In the genomic region with DNA sequence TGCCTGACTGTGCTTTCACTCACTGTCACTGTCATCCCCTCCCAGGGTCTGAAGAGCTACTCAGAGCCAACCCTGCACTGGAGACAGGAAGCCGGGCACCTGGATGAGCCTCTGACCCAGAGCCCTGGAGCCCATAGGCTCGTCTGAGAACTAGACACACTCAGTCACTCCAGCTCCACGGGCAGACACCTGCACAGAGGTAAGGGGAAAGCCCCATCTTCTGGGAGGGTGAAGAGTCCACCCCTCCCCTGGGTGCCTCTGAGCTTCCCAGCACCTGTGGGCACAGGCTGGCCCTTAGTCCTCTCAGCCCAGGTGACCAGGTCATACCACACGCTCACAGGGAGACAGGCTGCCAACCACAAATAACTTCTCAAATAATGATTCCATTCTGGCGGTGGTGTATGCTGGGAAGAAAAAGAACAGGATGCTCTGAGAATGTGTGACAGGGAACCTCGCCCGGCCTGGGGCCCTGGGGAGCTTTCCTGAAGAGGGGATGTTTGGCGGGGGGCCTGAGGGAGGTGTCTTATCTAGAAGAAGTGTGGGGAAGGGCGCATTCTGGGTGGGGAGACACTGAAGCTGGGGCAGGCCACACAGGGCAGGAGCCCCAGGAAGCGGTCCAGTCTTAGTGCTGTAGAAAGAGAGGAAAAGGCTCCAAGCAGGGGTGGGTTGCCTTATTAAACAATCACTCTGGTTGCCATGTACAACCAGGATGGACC, we compare ENCODE assay signal across 19 cellular contexts.
"Had no signal": no experiment of that assay in that cellular context is flagged by ENCODE, and none has a peak within 500 bp of the region (broad histone marks: within the 10 kb centered on the region; RNA-seq: fewer than 3 reads in every experiment).

No MANE protein-coding gene starts in this region.

- H3K36me3 ChIP-seq: breast epithelium, heart left ventricle, transverse colon had no signal

- H3K27me3 ChIP-seq: breast epithelium, foreskin keratinocyte, heart left ventricle, left lung, spleen, transverse colon had no signal

- H3K9me3 Mint-ChIP-seq: activated naive CD8-positive, alpha-beta T cell treated with anti-CD3 and anti-CD28 coated beads for 36 hours; memory B cell; natural killer cell treated with Interleukin-12 subunit alpha and Interleukin-12 subunit beta and Interleukin-15 and Interleukin-18, amount 100 ng/mL, for 72 hours had no signal

- DNase-seq: activated CD4-positive, alpha-beta T cell treated with anti-CD3 and anti-CD28 coated beads for 48 hours; activated effector memory CD4-positive, alpha-beta T cell treated with anti-CD3 and anti-CD28 coated beads, Interleukin-2, amount 50 U/mL, for 16 hours; activated naive CD8-positive, alpha-beta T cell treated with anti-CD3 and anti-CD28 coated beads for 36 hours; activated T-cell treated with anti-CD3 and anti-CD28 coated beads for 4 hours; aorta; foreskin keratinocyte; heart left ventricle; islet precursor cell; left lung; spleen; stimulated activated CD4-positive, alpha-beta T cell treated with anti-CD3 and anti-CD28 coated beads, Interleukin-1b, Interleukin-23, amount 100 ng/mL, for 48 hours; stimulated activated naive CD4-positive, alpha-beta T cell; substantia nigra; transverse colon had no signal

- H3K4me1 ChIP-seq: breast epithelium, foreskin keratinocyte had no signal

- H3K9me3 ChIP-seq: breast epithelium, heart left ventricle, left lung, spleen, transverse colon had no signal

- H3K27me3 Mint-ChIP-seq: activated naive CD8-positive, alpha-beta T cell treated with anti-CD3 and anti-CD28 coated beads for 36 hours; memory B cell had no signal

- H3K27ac ChIP-seq: breast epithelium, foreskin keratinocyte, heart left ventricle, left lung, spleen, transverse colon, VCaP had no signal

- H3K4me3 ChIP-seq: breast epithelium, heart left ventricle, left lung, spleen, transverse colon had no signal

- ATAC-seq: foreskin keratinocyte; left lung; natural killer cell treated with Interleukin-12 subunit alpha and Interleukin-12 subunit beta and Interleukin-15 and Interleukin-18, amount 100 ng/mL, for 72 hours; sciatic nerve had no signal

- H3K27ac Mint-ChIP-seq: activated naive CD8-positive, alpha-beta T cell treated with anti-CD3 and anti-CD28 coated beads for 36 hours; memory B cell; natural killer cell treated with Interleukin-12 subunit alpha and Interleukin-12 subunit beta and Interleukin-15 and Interleukin-18, amount 100 ng/mL, for 72 hours had no signal

- H3K36me3 Mint-ChIP-seq: memory B cell; natural killer cell treated with Interleukin-12 subunit alpha and Interleukin-12 subunit beta and Interleukin-15 and Interleukin-18, amount 100 ng/mL, for 72 hours had no signal

- H3K4me3 Mint-ChIP-seq: activated naive CD8-positive, alpha-beta T cell treated with anti-CD3 and anti-CD28 coated beads for 36 hours; memory B cell; natural killer cell treated with Interleukin-12 subunit alpha and Interleukin-12 subunit beta and Interleukin-15 and Interleukin-18, amount 100 ng/mL, for 72 hours had no signal
